ENCODE assay signal across 1 cellular context in genomic region chr6:132161283-132161682, GRCh38.
A peak's percentile ranks its signal among the peaks of the same experiment; 100 is the strongest.
TF ChIP-seq lines count a peak whose summit lies in the region.

No MANE protein-coding gene starts in this region.

TF ChIP-seq in HepG2, 621 proteins besides CTCF, POLR2A, EP300 and RAD21 (continued from another document and continues in another):
- no peak for TF ChIP-seq ZBTB26 (CRISPR knock-in tag; IDR thresholded peaks at IDR 0.05; ENCODE audit: borderline replicate concordance)
- TF ChIP-seq YEATS2 (CRISPR knock-in tag; IDR thresholded peaks at IDR 0.05; ENCODE audit: borderline replicate concordance) = no peak
- TF ChIP-seq SRSF1 (optimal IDR thresholded peaks at IDR 0.05; ENCODE audit: low read depth, low read length) = no peak
- no peak for TF ChIP-seq ZBTB25 (CRISPR knock-in tag; IDR thresholded peaks at IDR 0.05)
- TF ChIP-seq ZNF44 (CRISPR knock-in tag; IDR thresholded peaks at IDR 0.05) = no peak
- TF ChIP-seq ELK4 (CRISPR knock-in tag; IDR thresholded peaks at IDR 0.05; ENCODE audit: borderline replicate concordance) = no peak
- no peak for TF ChIP-seq REL (CRISPR knock-in tag; conservative IDR thresholded peaks at IDR 0.05)
- no peak for TF ChIP-seq PCBP1 (IDR thresholded peaks at IDR 0.05; ENCODE audit: borderline replicate concordance, low read depth, low read length)
- TF ChIP-seq CCDC6 (CRISPR knock-in tag; IDR thresholded peaks at IDR 0.05) = no peak
- no peak for TF ChIP-seq JUND (CRISPR knock-in tag; IDR thresholded peaks at IDR 0.05)
- peak; percentile 58 for TF ChIP-seq FOXA3 (CRISPR knock-in tag; IDR thresholded peaks at IDR 0.05)
- TF ChIP-seq ZNF619 (CRISPR knock-in tag; IDR thresholded peaks at IDR 0.05) = no peak
- no peak for TF ChIP-seq SOX6 (IDR thresholded peaks at IDR 0.05)
- peak; percentile 47; the same call in 1 of the 2 replicates for TF ChIP-seq SOX6 (CRISPR knock-in tag; IDR thresholded peaks at IDR 0.05)
- TF ChIP-seq SKI (IDR thresholded peaks at IDR 0.05; ENCODE audit: partially characterized antibody) = no peak
- peak; percentile 43; the same call in 1 of the 2 replicates for TF ChIP-seq IRF2 (CRISPR knock-in tag; IDR thresholded peaks at IDR 0.05)
- no peak for TF ChIP-seq ZNF850 (CRISPR knock-in tag; conservative IDR thresholded peaks at IDR 0.05)
- no peak for TF ChIP-seq ZNF383 (CRISPR knock-in tag; IDR thresholded peaks at IDR 0.05; ENCODE audit: borderline replicate concordance)
- no peak for TF ChIP-seq NFYC (CRISPR knock-in tag; IDR thresholded peaks at IDR 0.05)
- no peak for TF ChIP-seq MTERF4 (CRISPR knock-in tag; IDR thresholded peaks at IDR 0.05)
- TF ChIP-seq ZNF879 (CRISPR knock-in tag; IDR thresholded peaks at IDR 0.05) = no peak
- no peak for TF ChIP-seq PTBP1 (IDR thresholded peaks at IDR 0.05; ENCODE audit: low read depth, low read length, poor library complexity, severe bottlenecking)
- TF ChIP-seq ZNF614 (CRISPR knock-in tag; IDR thresholded peaks at IDR 0.05; ENCODE audit: borderline replicate concordance) = no peak
- TF ChIP-seq STAG1 (CRISPR knock-in tag; IDR thresholded peaks at IDR 0.05) = peak; percentile 98
- no peak for TF ChIP-seq SP5 (CRISPR knock-in tag; IDR thresholded peaks at IDR 0.05; ENCODE audit: borderline replicate concordance, low read depth)
- no peak for TF ChIP-seq KDM2A (CRISPR knock-in tag; IDR thresholded peaks at IDR 0.05; ENCODE audit: borderline replicate concordance, low read depth)
- TF ChIP-seq ARID3A (IDR thresholded peaks at IDR 0.05; ENCODE audit: low read depth, low read length) = 0 out of 2 replicates have a peak, but pooled peaks have one; percentile 23
- TF ChIP-seq TEAD2 (CRISPR knock-in tag; IDR thresholded peaks at IDR 0.05) = no peak
- TF ChIP-seq ZNF83 (CRISPR knock-in tag; IDR thresholded peaks at IDR 0.05; ENCODE audit: borderline replicate concordance) = no peak
- no peak for TF ChIP-seq ZMYM4 (CRISPR knock-in tag; IDR thresholded peaks at IDR 0.05)
- TF ChIP-seq SMC3 (IDR thresholded peaks at IDR 0.05; ENCODE audit: low read length) = peak; percentile 92
- TF ChIP-seq ZNF510 (CRISPR knock-in tag; IDR thresholded peaks at IDR 0.05; ENCODE audit: low read depth) = no peak
- TF ChIP-seq THAP7 (CRISPR knock-in tag; IDR thresholded peaks at IDR 0.05) = no peak
- TF ChIP-seq PPARG (CRISPR knock-in tag; conservative IDR thresholded peaks at IDR 0.05) = no peak
- TF ChIP-seq ELF3 (CRISPR knock-in tag; IDR thresholded peaks at IDR 0.05) = peak; percentile 43; the same call in 1 of the 2 replicates
- no peak for TF ChIP-seq ZMAT5 (CRISPR knock-in tag; IDR thresholded peaks at IDR 0.05; ENCODE audit: borderline replicate concordance, low read depth)
- peak; percentile 17; the same call in 1 of the 2 replicates for TF ChIP-seq CEBPG (CRISPR knock-in tag; IDR thresholded peaks at IDR 0.05)
- TF ChIP-seq HMGXB4 (CRISPR knock-in tag; IDR thresholded peaks at IDR 0.05; ENCODE audit: borderline replicate concordance in 1 of 2, low read depth in 1 of 2) = peak in 1 of 2 experiments; percentile 50; a peak in 1 of 4 replicates
- TF ChIP-seq BORCS8-MEF2B (CRISPR knock-in tag; IDR thresholded peaks at IDR 0.05) = 0 out of 2 replicates have a peak, but pooled peaks have one; percentile 29
- TF ChIP-seq ZNF296 (CRISPR knock-in tag; conservative IDR thresholded peaks at IDR 0.05) = no peak
- TF ChIP-seq MAFF (IDR thresholded peaks at IDR 0.05; ENCODE audit: low read depth, low read length) = no peak
- TF ChIP-seq ZNF766 (CRISPR knock-in tag; IDR thresholded peaks at IDR 0.05; ENCODE audit: borderline replicate concordance) = no peak
- no peak for TF ChIP-seq RFXAP (CRISPR knock-in tag; IDR thresholded peaks at IDR 0.05; ENCODE audit: borderline replicate concordance)
- TF ChIP-seq HDAC6 (IDR thresholded peaks at IDR 0.05; ENCODE audit: low read depth, low read length) = no peak
- no peak for TF ChIP-seq GATA4 (IDR thresholded peaks at IDR 0.05; ENCODE audit: borderline replicate concordance, low read depth)
- no peak for TF ChIP-seq MAX (IDR thresholded peaks at IDR 0.05)
- TF ChIP-seq ZNF740 (CRISPR knock-in tag; IDR thresholded peaks at IDR 0.05) = peak; percentile 51; the same call in 1 of the 2 replicates
- no peak for TF ChIP-seq ZBTB14 (CRISPR knock-in tag; IDR thresholded peaks at IDR 0.05)
- no peak for TF ChIP-seq PCBP2 (optimal IDR thresholded peaks at IDR 0.05; ENCODE audit: low read depth, low read length, poor library complexity, severe bottlenecking)
- TF ChIP-seq ZXDC (CRISPR knock-in tag; IDR thresholded peaks at IDR 0.05) = no peak
